ENCODE assay signal across 1 cellular context in genomic region chr5:168962323-168962722, GRCh38.
TF ChIP-seq lines count a peak whose summit lies in the region.

No MANE protein-coding gene starts in this region.

TF ChIP-seq in SK-N-SH, 30 proteins besides CTCF, POLR2A, EP300 and RAD21 (continued from another document):
- TF ChIP-seq IRF3 (IDR thresholded peaks at IDR 0.05; ENCODE audit: low read depth, low read length) (no peak), MAX (IDR thresholded peaks at IDR 0.05; ENCODE audit: low read depth) (0 out of 2 replicates have a peak, but pooled peaks have one; percentile 25)
